Comparison of ENCODE assay signal across 28 cellular contexts in genomic region chr4:55612341-55612740, GRCh38. TPM values are rescaled to one million over a fixed set of nuclear protein-coding genes. Genes with fewer than 3 reads are reported as not detected.
"Had no signal": no experiment of that assay in that cellular context is flagged by ENCODE, and none has a peak within 500 bp of the region (broad histone marks: within the 10 kb centered on the region; RNA-seq: fewer than 3 reads in every experiment).

No MANE protein-coding gene starts in this region.

- H3K4me1 ChIP-seq: pancreas, psoas muscle, tibial artery had no signal

- H3K4me1 Mint-ChIP-seq: activated naive CD4-positive, alpha-beta T cell treated with anti-CD3 and anti-CD28 coated beads, Interleukin-2, amount 50 U/mL, for 24 hours; central memory CD8-positive, alpha-beta T cell; memory B cell; nephron progenitor cell had no signal

- H3K9me3 Mint-ChIP-seq: activated naive CD4-positive, alpha-beta T cell treated with anti-CD3 and anti-CD28 coated beads, Interleukin-2, amount 50 U/mL, for 24 hours; central memory CD8-positive, alpha-beta T cell; effector memory CD8-positive, alpha-beta T cell; immature natural killer cell; memory B cell; nephron progenitor cell; stimulated activated effector memory CD8-positive, alpha-beta T cell treated with anti-CD3 and anti-CD28 coated beads, Interleukin-12 subunit alpha, Interleukin-12 subunit beta, amount 100 ng/mL, for 72 hours; stimulated activated naive CD8-positive, alpha-beta T cell treated with anti-CD3 and anti-CD28 coated beads, Interleukin-15, amount 100 ng/mL, for 72 hours; WTC11 had no signal

- H3K27me3 Mint-ChIP-seq: central memory CD8-positive, alpha-beta T cell; memory B cell; stimulated activated naive CD8-positive, alpha-beta T cell treated with anti-CD3 and anti-CD28 coated beads, Interleukin-15, amount 100 ng/mL, for 72 hours had no signal

- H3K4me3 ChIP-seq: dorsolateral prefrontal cortex, hepatocyte, pancreas, psoas muscle, tibial artery had no signal

- H3K27ac ChIP-seq: brain microvascular endothelial cell, dorsolateral prefrontal cortex, hepatocyte, pancreas, psoas muscle, tibial artery had no signal

- DNase-seq: activated gamma-delta T cell treated with Interleukin-2 at 50 U/mL for 16 hours; activated T-cell treated with anti-CD3 and anti-CD28 coated beads, Interleukin-2, amount 50 U/mL, for 1 hour; aorta; brain microvascular endothelial cell; dorsolateral prefrontal cortex; effector memory CD8-positive, alpha-beta T cell; foreskin melanocyte; immature natural killer cell; left cardiac atrium; nephron progenitor cell; pancreas; psoas muscle; right cardiac atrium; stimulated activated CD4-positive, alpha-beta T cell treated with anti-CD3 and anti-CD28 coated beads, Interleukin-2, amount 100 ng/mL, for 24 hours; stimulated activated naive CD8-positive, alpha-beta T cell treated with anti-CD3 and anti-CD28 coated beads, Interleukin-15, amount 100 ng/mL, for 72 hours; T-helper 1 cell; tibial artery had no signal

- H3K27ac Mint-ChIP-seq: activated naive CD4-positive, alpha-beta T cell treated with anti-CD3 and anti-CD28 coated beads, Interleukin-2, amount 50 U/mL, for 24 hours; effector memory CD8-positive, alpha-beta T cell; immature natural killer cell; memory B cell; nephron progenitor cell; stimulated activated effector memory CD8-positive, alpha-beta T cell treated with anti-CD3 and anti-CD28 coated beads, Interleukin-12 subunit alpha, Interleukin-12 subunit beta, amount 100 ng/mL, for 72 hours; stimulated activated naive CD8-positive, alpha-beta T cell treated with anti-CD3 and anti-CD28 coated beads, Interleukin-15, amount 100 ng/mL, for 72 hours; WTC11 had no signal

- H3K9me3 ChIP-seq: pancreas, psoas muscle, tibial artery had no signal

- H3K4me2 ChIP-seq: hepatocyte had no signal

- H3K4me3 Mint-ChIP-seq: activated naive CD4-positive, alpha-beta T cell treated with anti-CD3 and anti-CD28 coated beads, Interleukin-2, amount 50 U/mL, for 24 hours; central memory CD8-positive, alpha-beta T cell; effector memory CD8-positive, alpha-beta T cell; immature natural killer cell; memory B cell; nephron progenitor cell; stimulated activated effector memory CD8-positive, alpha-beta T cell treated with anti-CD3 and anti-CD28 coated beads, Interleukin-12 subunit alpha, Interleukin-12 subunit beta, amount 100 ng/mL, for 72 hours; stimulated activated naive CD8-positive, alpha-beta T cell treated with anti-CD3 and anti-CD28 coated beads, Interleukin-15, amount 100 ng/mL, for 72 hours; WTC11 had no signal

- H3K27me3 ChIP-seq: brain microvascular endothelial cell, dorsolateral prefrontal cortex, hepatocyte, pancreas, tibial artery had no signal

- H3K36me3 Mint-ChIP-seq: activated naive CD4-positive, alpha-beta T cell treated with anti-CD3 and anti-CD28 coated beads, Interleukin-2, amount 50 U/mL, for 24 hours; immature natural killer cell; memory B cell; stimulated activated effector memory CD8-positive, alpha-beta T cell treated with anti-CD3 and anti-CD28 coated beads, Interleukin-12 subunit alpha, Interleukin-12 subunit beta, amount 100 ng/mL, for 72 hours; WTC11 had no signal

- H3K36me3 ChIP-seq: brain microvascular endothelial cell, pancreas, tibial artery had no signal

- H2AFZ ChIP-seq: hepatocyte had no signal

- H3K79me2 ChIP-seq: hepatocyte had no signal

RNA-seq across cellular contexts. Expression of gene PDCL2, which starts 20.3 kb away (rescaled TPM):
- total RNA-seq: aorta, fibroblast of lung, hepatocyte, left cardiac atrium, liver, myocyte, pancreas, psoas muscle, right cardiac atrium, skeletal muscle tissue, urinary bladder, WTC11 had no signal
- polyA plus RNA-seq: aorta, fibroblast of lung, hepatocyte, immature natural killer cell, liver, pancreas, psoas muscle, right cardiac atrium, urinary bladder had no signal

RNA-seq across cellular contexts. Expression of gene NMU, which starts 23.8 kb away (rescaled TPM):
- total RNA-seq: aorta, fibroblast of lung, left cardiac atrium, myocyte, psoas muscle, right cardiac atrium, skeletal muscle tissue had no signal
- polyA plus RNA-seq: aorta, immature natural killer cell, liver, pancreas, psoas muscle, right cardiac atrium had no signal
